In the genomic region with DNA sequence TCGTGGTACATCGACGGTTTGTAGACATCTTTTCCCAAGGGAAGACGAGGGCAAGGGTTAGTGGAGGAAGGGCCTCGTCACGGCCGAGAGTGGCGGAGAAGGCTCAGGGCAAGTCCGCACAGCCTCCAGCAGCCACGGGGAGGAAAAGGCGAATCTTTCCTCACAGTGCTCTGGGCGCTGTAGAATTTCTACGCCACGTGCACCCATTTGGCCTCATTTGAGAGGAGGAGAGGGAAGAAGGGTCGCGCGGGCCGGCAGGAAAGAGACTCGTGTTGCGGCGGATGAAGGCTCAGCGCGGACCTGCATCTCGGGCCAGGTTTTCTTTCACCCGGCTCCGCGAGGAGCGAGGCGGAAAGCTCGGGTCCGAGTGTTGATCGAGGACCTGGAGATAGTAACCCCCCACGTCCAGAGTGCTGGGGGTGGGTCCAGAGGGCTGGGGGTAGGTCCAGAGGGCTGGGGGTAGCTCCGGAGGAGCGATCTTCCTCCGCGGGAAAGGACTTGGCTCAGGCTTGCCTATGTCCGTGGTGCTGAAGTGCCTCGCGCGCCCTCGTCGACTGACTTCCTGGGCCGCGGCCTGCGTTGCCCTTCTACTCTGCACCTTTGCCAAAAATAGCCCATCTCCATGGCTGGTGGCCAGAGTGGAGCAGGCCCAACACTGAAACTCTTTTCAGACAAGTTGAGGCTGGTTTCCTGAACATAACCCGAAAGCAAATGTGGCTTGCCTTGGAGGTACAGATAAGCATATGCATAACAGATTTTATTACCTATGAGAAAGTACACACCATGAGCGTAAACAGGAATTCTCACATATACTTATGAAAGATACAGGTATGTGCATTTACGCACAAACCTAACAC, we compare ENCODE assay signal across 8 cellular contexts. TPM values are rescaled to one million over a fixed set of nuclear protein-coding genes. Genes with fewer than 3 reads are reported as not detected.
DNase-seq lines count a peak whose midpoint lies in the region; ATAC-seq and TF ChIP-seq lines count a peak whose summit lies in the region.

No MANE protein-coding gene starts in this region.

- peak in 1 of 2 donors; percentile 14 for TF ChIP-seq EP300 in tibial nerve (IDR thresholded peaks at IDR 0.05)

- peak; percentile 23 to 39 for DNase-seq in NCI-H2081 (lab: John Stamatoyannopoulos, UW)
- no peak for DNase-seq in NCI-H2081 treated with DMSO at 0.1 percent for 48 hours (lab: John Stamatoyannopoulos, UW)
- DNase-seq in NCI-H748 treated with DMSO at 0.1 percent for 48 hours (lab: John Stamatoyannopoulos, UW) = peak; percentile 8
- DNase-seq in activated T-helper 1 cell treated with anti-CD3 and anti-CD28 coated beads, Interleukin-12 subunit alpha, Interleukin-12 subunit beta, Interleukin-2, Interleukin-4 antibody, amounts not matched to agents 30 ng/mL and 10 ng/mL and 1 ng/mL, durations not matched to agents 14 hours and 24 hours and 36 hours (ENCODE audit: low spot score) = peak; percentile 10
- DNase-seq in fibroblast of gingiva (ENCODE audit: low read depth) = peak; percentile 57
- peak; percentile 60 for DNase-seq in myocyte (ENCODE audit: low read depth)
- peak; percentile 18 to 23 for DNase-seq in tibial nerve (ENCODE audit: low spot score in 2 of 2)

- peaks cover 9% of the 10 kb centered on the region for H3K9me3 Mint-ChIP-seq in activated T-helper 1 cell treated with anti-CD3 and anti-CD28 coated beads, Interleukin-12 subunit alpha, Interleukin-12 subunit beta, Interleukin-2, Interleukin-4 antibody, amounts not matched to agents 30 ng/mL and 10 ng/mL and 1 ng/mL, durations not matched to agents 14 hours and 24 hours and 36 hours

- peak overlapping the region in 3 of 4 donors; percentile 9 to 90 (median 89) for H3K27ac ChIP-seq in tibial nerve

- H3K27me3 ChIP-seq in tibial nerve = peaks cover 0 to 6% of the 10 kb centered on the region in 2 donors

- H3K4me1 Mint-ChIP-seq in activated T-helper 1 cell treated with anti-CD3 and anti-CD28 coated beads, Interleukin-12 subunit alpha, Interleukin-12 subunit beta, Interleukin-2, Interleukin-4 antibody, amounts not matched to agents 30 ng/mL and 10 ng/mL and 1 ng/mL, durations not matched to agents 14 hours and 24 hours and 36 hours (ENCODE audit: low read depth) = peaks cover 27% of the 10 kb centered on the region

- intact Hi-C loops in activated T-helper 1 cell treated with anti-CD3 and anti-CD28 coated beads, Interleukin-12 subunit alpha, Interleukin-12 subunit beta, Interleukin-2, Interleukin-4 antibody, amounts not matched to agents 30 ng/mL and 10 ng/mL and 1 ng/mL, durations not matched to agents 14 hours and 24 hours and 36 hours (cut with micrococcal nuclease) = loop anchor here (2.0 to 5.0 kb wide), 3 partner anchors 97 to 623 kb away; a partner anchor contains a TSS

- H3K27ac Mint-ChIP-seq in activated T-helper 1 cell treated with anti-CD3 and anti-CD28 coated beads, Interleukin-12 subunit alpha, Interleukin-12 subunit beta, Interleukin-2, Interleukin-4 antibody, amounts not matched to agents 30 ng/mL and 10 ng/mL and 1 ng/mL, durations not matched to agents 14 hours and 24 hours and 36 hours = peak overlapping the region; percentile 74

- peak overlapping the region; percentile 86 for H3K4me3 Mint-ChIP-seq in activated T-helper 1 cell treated with anti-CD3 and anti-CD28 coated beads, Interleukin-12 subunit alpha, Interleukin-12 subunit beta, Interleukin-2, Interleukin-4 antibody, amounts not matched to agents 30 ng/mL and 10 ng/mL and 1 ng/mL, durations not matched to agents 14 hours and 24 hours and 36 hours

- ATAC-seq in HG02588 (IDR thresholded peaks at IDR 0.05; ENCODE audit: unreplicated experiment) = no peak

- peaks cover 7% of the 10 kb centered on the region for H3K36me3 Mint-ChIP-seq in activated T-helper 1 cell treated with anti-CD3 and anti-CD28 coated beads, Interleukin-12 subunit alpha, Interleukin-12 subunit beta, Interleukin-2, Interleukin-4 antibody, amounts not matched to agents 30 ng/mL and 10 ng/mL and 1 ng/mL, durations not matched to agents 14 hours and 24 hours and 36 hours (ENCODE audit: low read depth)

- H3K9me3 ChIP-seq in tibial nerve = peaks cover 0 to 11% (median 3%) of the 10 kb centered on the region in 4 donors

- no peaks in the 10 kb centered on the region for H3K36me3 ChIP-seq in tibial nerve

- H3K27me3 Mint-ChIP-seq in activated T-helper 1 cell treated with anti-CD3 and anti-CD28 coated beads, Interleukin-12 subunit alpha, Interleukin-12 subunit beta, Interleukin-2, Interleukin-4 antibody, amounts not matched to agents 30 ng/mL and 10 ng/mL and 1 ng/mL, durations not matched to agents 14 hours and 24 hours and 36 hours (ENCODE audit: insufficient read depth) = peaks cover 54% of the 10 kb centered on the region

- TF ChIP-seq POLR2A in tibial nerve (IDR thresholded peaks at IDR 0.05) = no peak

- peaks cover 0 to 33% (median 14%) of the 10 kb centered on the region in 4 donors for H3K4me1 ChIP-seq in tibial nerve

- H3K4me3 ChIP-seq in tibial nerve = peak overlapping the region; percentile 63 to 94 (median 77)

- no peak for TF ChIP-seq CTCF in tibial nerve (IDR thresholded peaks at IDR 0.05)

- WGBS in tibial nerve, 2 donors = 12% methylated on average over 27 to 35 of the region's 49 CpGs

RNA-seq across cellular contexts. Expression of a gene that starts 1.1 kb away (rescaled TPM):
- 2.6 and 3.0 TPM in 2 replicates for total RNA-seq in activated T-helper 1 cell treated with anti-CD3 and anti-CD28 coated beads, Interleukin-12 subunit alpha, Interleukin-12 subunit beta, Interleukin-2, Interleukin-4 antibody, amounts not matched to agents 30 ng/mL and 10 ng/mL and 1 ng/mL, durations not matched to agents 14 hours and 24 hours and 36 hours
- total RNA-seq in myocyte = 13.7 and 14.3 TPM in 2 replicates
- 8.9 TPM for polyA plus RNA-seq in myocyte (2012)
- 10 to 100 TPM in 1 of 4 donors, 1 to 10 TPM in 3; 4.2 to 12.2 (median 6.6) TPM for total RNA-seq in tibial nerve

RNA-seq across cellular contexts. Expression of a gene that starts 42.0 kb away (rescaled TPM):
- total RNA-seq in activated T-helper 1 cell treated with anti-CD3 and anti-CD28 coated beads, Interleukin-12 subunit alpha, Interleukin-12 subunit beta, Interleukin-2, Interleukin-4 antibody, amounts not matched to agents 30 ng/mL and 10 ng/mL and 1 ng/mL, durations not matched to agents 14 hours and 24 hours and 36 hours = 33.2 and 33.4 TPM in 2 replicates
- 25.8 and 39.1 TPM in 2 replicates for total RNA-seq in myocyte
- 16.5 TPM for polyA plus RNA-seq in myocyte (2012)
- 100 to 1,000 TPM in 1 of 4 donors, 10 to 100 TPM in 3; 34.8 to 100 (median 42.2) TPM for total RNA-seq in tibial nerve
